In the genomic region with DNA sequence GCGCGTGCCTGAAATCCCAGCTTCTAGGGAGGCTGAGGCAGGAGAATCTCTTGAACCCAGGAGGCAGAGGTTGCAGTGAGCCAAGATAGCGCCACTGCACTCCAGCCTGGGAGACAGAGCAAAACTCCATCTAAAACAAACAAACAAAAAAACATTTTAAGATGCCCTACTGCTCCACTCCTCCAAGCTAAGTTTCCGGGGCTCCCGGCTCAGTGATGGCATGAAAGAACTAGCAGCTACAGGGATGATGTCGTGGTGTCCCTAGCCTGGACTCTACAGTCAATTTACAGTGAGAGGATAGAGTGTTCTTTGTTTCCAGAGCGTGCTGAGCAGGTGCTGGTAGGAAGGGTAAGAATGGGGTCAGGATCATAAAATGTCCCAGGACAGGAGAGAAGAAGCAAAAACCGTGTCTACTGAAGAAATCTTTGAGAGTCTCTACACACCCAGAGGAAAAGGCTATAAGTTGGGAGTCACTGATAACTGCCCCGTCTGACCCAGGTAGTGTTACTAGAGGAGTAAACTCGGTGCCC, we compare ENCODE assay signal across 13 cellular contexts. TPM values are rescaled to one million over a fixed set of nuclear protein-coding genes. Genes with fewer than 3 reads are reported as not detected.
A peak's percentile ranks its signal among the peaks of the same experiment; 100 is the strongest.
DNase-seq lines count a peak whose midpoint lies in the region; ATAC-seq lines count a peak whose summit lies in the region.
"Had no signal": no experiment of that assay in that cellular context is flagged by ENCODE, and none has a peak within 500 bp of the region (broad histone marks: within the 10 kb centered on the region; RNA-seq: fewer than 3 reads in every experiment).

No MANE protein-coding gene starts in this region.

- no peaks in the 10 kb centered on the region for H3K9me3 Mint-ChIP-seq in CD4-positive, alpha-beta memory T cell
- no peaks in the 10 kb centered on the region for H3K9me3 Mint-ChIP-seq in naive thymus-derived CD8-positive, alpha-beta T cell

- DNase-seq in CD4-positive, alpha-beta memory T cell, result no peak
- no peak for DNase-seq in naive thymus-derived CD8-positive, alpha-beta T cell
- DNase-seq in NCI-H1092 (lab: John Stamatoyannopoulos, UW) (no peak), DMS79 treated with DMSO at 0.1 percent for 48 hours (lab: John Stamatoyannopoulos, UW) (no peak)
- no peak for DNase-seq in effector CD8-positive, alpha-beta T cell (lab: John Stamatoyannopoulos, UW)
- DNase-seq: colonic mucosa; gastrocnemius medialis; NCI-H2081; Peyer's patch; stimulated activated CD4-positive, alpha-beta T cell treated with anti-CD3 and anti-CD28 coated beads, Interleukin-1b, Interleukin-23, amount 100 ng/mL, for 48 hours had no signal

- CTCF ChIA-PET in CD4-positive, alpha-beta memory T cell (lab: Charles Lee; ENCODE audit: partially characterized antibody), result interaction anchor here (0.6 to 4.3 kb wide), 4 partner anchors 26 to 194 kb away, joined by 3 to 28 read pairs (median 4); partner anchors contain the start of genes HNRNPUL2, TMEM179B and TTC9C

- H3K27ac Mint-ChIP-seq in CD4-positive, alpha-beta memory T cell, result peak overlapping the region in 5 of 7 donors; percentile 59 to 100 (median 67)
- peak overlapping the region in 8 of 10 donors; percentile 6 to 100 (median 68) for H3K27ac Mint-ChIP-seq in naive thymus-derived CD8-positive, alpha-beta T cell

- H3K27ac ChIP-seq in CD4-positive, alpha-beta memory T cell (ENCODE audit: low read depth, low read length), result no peak overlapping the region
- H3K27ac ChIP-seq in HUES48 (ENCODE audit: low read depth, low read length), result peak overlapping the region; percentile 2
- H3K27ac ChIP-seq in angular gyrus (ENCODE audit: low read depth, low read length), result peak overlapping the region; percentile 81

- intact Hi-C loops in CD4-positive, alpha-beta memory T cell (cut with micrococcal nuclease), result no loop called here

- peaks cover 11% of the 10 kb centered on the region for H3K36me3 ChIP-seq in CD4-positive, alpha-beta memory T cell (ENCODE audit: insufficient read depth, low read length)
- H3K36me3 ChIP-seq in HUES48 (ENCODE audit: control insufficient read depth, insufficient read depth, low read length), result peaks cover 27% of the 10 kb centered on the region
- H3K36me3 ChIP-seq: colonic mucosa had no signal

- H3K4me3 Mint-ChIP-seq in CD4-positive, alpha-beta memory T cell, result peak overlapping the region; percentile 36 to 97 (median 59)
- H3K4me3 Mint-ChIP-seq in naive thymus-derived CD8-positive, alpha-beta T cell, result peak overlapping the region; percentile 3 to 97 (median 62)

- no peak overlapping the region for H3K4me3 ChIP-seq in CD4-positive, alpha-beta memory T cell (ENCODE audit: low read length in 2 of 2)
- H3K4me3 ChIP-seq in HUES48 (ENCODE audit: low read depth, low read length), result no peak overlapping the region; the same call in 1 of the 2 replicates

- no peaks in the 10 kb centered on the region for H3K27me3 ChIP-seq in CD4-positive, alpha-beta memory T cell (ENCODE audit: insufficient read depth, low read length)
- no peaks in the 10 kb centered on the region for H3K27me3 ChIP-seq in HUES48 (ENCODE audit: control insufficient read depth, insufficient read depth, low read length)
- H3K27me3 ChIP-seq: colonic mucosa, gastrocnemius medialis, Peyer's patch had no signal

- POLR2A ChIA-PET in CD4-positive, alpha-beta memory T cell (lab: Charles Lee; ENCODE audit: partially characterized antibody), result interaction anchor here (1.9 to 10.0 kb wide), 12 partner anchors 8 to 163 kb away, joined by 8 to 231 read pairs (median 48); partner anchors contain the start of genes BSCL2, C11orf98, CSKMT and GANAB
- POLR2A ChIA-PET in naive thymus-derived CD8-positive, alpha-beta T cell (lab: Charles Lee), result interaction anchor here (0.6 to 6.6 kb wide), 16 partner anchors 9 to 181 kb away, joined by 3 to 165 read pairs (median 10); partner anchors contain the start of genes BSCL2, C11orf98, CSKMT and EEF1G

- ATAC-seq in naive thymus-derived CD8-positive, alpha-beta T cell, result no peak
- ATAC-seq in HG03135 (IDR thresholded peaks at IDR 0.05; ENCODE audit: unreplicated experiment), result no peak

- peaks cover 10 to 31% (median 21%) of the 10 kb centered on the region in 4 donors for H3K4me1 Mint-ChIP-seq in CD4-positive, alpha-beta memory T cell
- peaks cover 6 to 32% (median 23%) of the 10 kb centered on the region in 4 donors for H3K4me1 Mint-ChIP-seq in naive thymus-derived CD8-positive, alpha-beta T cell

- H3K27me3 Mint-ChIP-seq in CD4-positive, alpha-beta memory T cell, result no peaks in the 10 kb centered on the region
- no peaks in the 10 kb centered on the region for H3K27me3 Mint-ChIP-seq in naive thymus-derived CD8-positive, alpha-beta T cell

- peaks cover 6 to 13% of the 10 kb centered on the region in 2 donors for H3K36me3 Mint-ChIP-seq in CD4-positive, alpha-beta memory T cell
- peaks cover 0 to 9% (median 0%) of the 10 kb centered on the region in 3 donors for H3K36me3 Mint-ChIP-seq in naive thymus-derived CD8-positive, alpha-beta T cell

- H3K9ac ChIP-seq in HUES48 (ENCODE audit: low read depth, low read length), result no peak overlapping the region

- peaks cover 37% of the 10 kb centered on the region for H3K4me1 ChIP-seq in CD4-positive, alpha-beta memory T cell (ENCODE audit: insufficient read depth, low read length)
- peaks cover 17% of the 10 kb centered on the region for H3K4me1 ChIP-seq in HUES48 (ENCODE audit: control insufficient read depth, insufficient read depth, low read length)

- H3K9me3 ChIP-seq in CD4-positive, alpha-beta memory T cell (ENCODE audit: control insufficient read depth in 1 of 2, low read length in 2 of 2), result no peaks in the 10 kb centered on the region
- H3K9me3 ChIP-seq in HUES48 (ENCODE audit: control insufficient read depth, insufficient read depth, low read length), result no peaks in the 10 kb centered on the region
- H3K9me3 ChIP-seq: colonic mucosa, gastrocnemius medialis, Peyer's patch had no signal

RNA-seq across cellular contexts. Expression of gene ZBTB3, which starts 1.2 kb away (rescaled TPM):
- 10 to 100 TPM; 27.2 to 27.9 TPM for total RNA-seq in CD4-positive, alpha-beta memory T cell
- 1 to 10 TPM; 6.0 to 8.6 TPM for polyA plus RNA-seq in CD4-positive, alpha-beta memory T cell
- 10 to 100 TPM; 27.3 to 27.6 TPM for total RNA-seq in naive thymus-derived CD8-positive, alpha-beta T cell
- 1 to 10 TPM; 2.1 to 6.7 (median 3.6) TPM for polyA plus RNA-seq in naive thymus-derived CD8-positive, alpha-beta T cell

RNA-seq across cellular contexts. Expression of gene POLR2G, which starts 6.2 kb away (rescaled TPM):
- 10 to 100 TPM; 77.2 to 84.6 TPM for total RNA-seq in CD4-positive, alpha-beta memory T cell
- polyA plus RNA-seq in CD4-positive, alpha-beta memory T cell, result 100 to 1,000 TPM; 207 to 300 TPM
- 10 to 100 TPM; 87.8 to 94.0 TPM for total RNA-seq in naive thymus-derived CD8-positive, alpha-beta T cell
- 100 to 1,000 TPM; 255 to 266 (median 259) TPM for polyA plus RNA-seq in naive thymus-derived CD8-positive, alpha-beta T cell

RNA-seq across cellular contexts. Expression of gene TAF6L, which starts 16.0 kb away (rescaled TPM):
- total RNA-seq in CD4-positive, alpha-beta memory T cell, result 10 to 100 TPM; 26.3 to 34.0 TPM
- 10 to 100 TPM in 1 of 2 donors, 1 to 10 TPM in 1; 5.7 to 10.5 TPM for polyA plus RNA-seq in CD4-positive, alpha-beta memory T cell
- 10 to 100 TPM; 28.6 to 34.9 TPM for total RNA-seq in naive thymus-derived CD8-positive, alpha-beta T cell
- 10 to 100 TPM in 1 of 3 donors, 1 to 10 TPM in 2; 8.7 to 10.8 (median 8.9) TPM for polyA plus RNA-seq in naive thymus-derived CD8-positive, alpha-beta T cell

RNA-seq across cellular contexts. Expression of gene TTC9C, which starts 26.9 kb away (rescaled TPM):
- total RNA-seq in CD4-positive, alpha-beta memory T cell, result 10 to 100 TPM; 51.0 to 53.5 TPM
- polyA plus RNA-seq in CD4-positive, alpha-beta memory T cell, result 10 to 100 TPM; 10.2 to 25.8 TPM
- 10 to 100 TPM; 46.1 to 47.6 TPM for total RNA-seq in naive thymus-derived CD8-positive, alpha-beta T cell
- polyA plus RNA-seq in naive thymus-derived CD8-positive, alpha-beta T cell, result 10 to 100 TPM in 2 of 3 donors, 1 to 10 TPM in 1; 8.5 to 18.8 (median 15.4) TPM

RNA-seq across cellular contexts. Expression of gene HNRNPUL2, which starts 27.9 kb away (rescaled TPM):
- total RNA-seq in CD4-positive, alpha-beta memory T cell, result 10 to 100 TPM; 79.6 to 83.4 TPM
- 1 to 10 TPM in 1 of 2 donors, under 1 TPM in 1; 0.30 to 3.2 TPM for polyA plus RNA-seq in CD4-positive, alpha-beta memory T cell
- 10 to 100 TPM; 81.6 to 84.0 TPM for total RNA-seq in naive thymus-derived CD8-positive, alpha-beta T cell
- polyA plus RNA-seq in naive thymus-derived CD8-positive, alpha-beta T cell, result 1 to 10 TPM in 2 of 3 donors, under 1 TPM in 1; 0.99 to 3.0 (median 1.0) TPM
